In genomic region chr18:10566390-10566789, GRCh38 we compare ENCODE assay signal across 24 cellular contexts.
"Had no signal": no experiment of that assay in that cellular context is flagged by ENCODE, and none has a peak within 500 bp of the region (broad histone marks: within the 10 kb centered on the region; RNA-seq: fewer than 3 reads in every experiment).

No MANE protein-coding gene starts in this region.

- H3K27ac ChIP-seq: left lung, lower lobe of right lung, ovary, right atrium auricular region, right lobe of liver, stomach, testis, thyroid gland, upper lobe of right lung had no signal

- H3K36me3 Mint-ChIP-seq: mesothelial cell of epicardium, naive B cell, natural killer cell had no signal

- H3K4me1 Mint-ChIP-seq: immature natural killer cell; naive B cell; natural killer cell; stimulated activated naive B cell treated with anti-CD40 and anti-IgM and Interleukin-4, amounts not matched to agents 10 μg/mL and 1 μg/mL and 100 μg/mL, for 72 hours had no signal

- H3K36me3 ChIP-seq: left lung, lower lobe of right lung, ovary, right atrium auricular region, right lobe of liver, stomach, thyroid gland, upper lobe of right lung had no signal

- H3K4me2 ChIP-seq: smooth muscle cell had no signal

- H3K27me3 ChIP-seq: left lung, ovary, right atrium auricular region, right lobe of liver, stomach, testis, thyroid gland, upper lobe of right lung had no signal

- H3K4me3 Mint-ChIP-seq: immature natural killer cell; mesothelial cell of epicardium; naive B cell; natural killer cell; stimulated activated naive B cell treated with anti-CD40 and anti-IgM and Interleukin-4, amounts not matched to agents 10 μg/mL and 1 μg/mL and 100 μg/mL, for 72 hours had no signal

- H3K4me3 ChIP-seq: left lung, lower lobe of right lung, ovary, right atrium auricular region, right lobe of liver, smooth muscle cell, stomach, testis, thyroid gland, upper lobe of right lung had no signal

- FAIRE-seq: islet of Langerhans, urothelium cell line had no signal

- DNase-seq: immature natural killer cell; left cardiac atrium; left lung; lower lobe of right lung; mesendoderm; naive B cell; natural killer cell; ovary; right lobe of liver; stimulated activated CD4-positive, alpha-beta T cell treated with anti-CD3 and anti-CD28 coated beads, Interleukin-1b, Interleukin-23, amount 100 ng/mL, for 48 hours; stimulated activated CD4-positive, alpha-beta T cell treated with anti-CD3 and anti-CD28 coated beads, Interleukin-2, amount 100 ng/mL, for 48 hours; stimulated activated naive B cell treated with anti-CD40 and anti-IgM and Interleukin-4, amounts not matched to agents 10 μg/mL and 1 μg/mL and 100 μg/mL, for 72 hours; stimulated activated naive CD8-positive, alpha-beta T cell treated with anti-CD3 and anti-CD28 coated beads, Interleukin-15, Interleukin-2, amounts not matched to agents 100 U/mL and 50 U/mL, for 24 hours; stomach; testis; thyroid gland; trophoblast cell; upper lobe of right lung had no signal

- H3K27me3 Mint-ChIP-seq: naive B cell; progenitor cell of endocrine pancreas; stimulated activated naive B cell treated with anti-CD40 and anti-IgM and Interleukin-4, amounts not matched to agents 10 μg/mL and 1 μg/mL and 100 μg/mL, for 72 hours had no signal

- H3K4me1 ChIP-seq: left lung, lower lobe of right lung, right lobe of liver, stomach, testis, upper lobe of right lung had no signal

- H3K9me3 Mint-ChIP-seq: immature natural killer cell; mesothelial cell of epicardium; natural killer cell; stimulated activated naive B cell treated with anti-CD40 and anti-IgM and Interleukin-4, amounts not matched to agents 10 μg/mL and 1 μg/mL and 100 μg/mL, for 72 hours had no signal

- H3K9me3 ChIP-seq: left lung, lower lobe of right lung, ovary, right atrium auricular region, right lobe of liver, stomach, testis, thyroid gland, upper lobe of right lung had no signal

- H3K27ac Mint-ChIP-seq: immature natural killer cell; mesothelial cell of epicardium; naive B cell; natural killer cell; progenitor cell of endocrine pancreas; stimulated activated naive B cell treated with anti-CD40 and anti-IgM and Interleukin-4, amounts not matched to agents 10 μg/mL and 1 μg/mL and 100 μg/mL, for 72 hours had no signal

- ATAC-seq: left cardiac atrium; left lung; lower lobe of right lung; natural killer cell; stimulated activated naive B cell treated with anti-CD40 and anti-IgM and Interleukin-4, amounts not matched to agents 10 μg/mL and 1 μg/mL and 100 μg/mL, for 72 hours; stimulated activated naive CD8-positive, alpha-beta T cell treated with anti-CD3 and anti-CD28 coated beads, Interleukin-15, Interleukin-2, amounts not matched to agents 100 U/mL and 50 U/mL, for 24 hours; upper lobe of right lung had no signal
